8 cellular contexts compared by ENCODE assay signal in genomic region chr11:59135648-59136461, GRCh38. TPM values are rescaled to one million over a fixed set of nuclear protein-coding genes. Genes with fewer than 3 reads are reported as not detected.
DNase-seq lines count a peak whose midpoint lies in the region; TF ChIP-seq lines count a peak whose summit lies in the region.

No MANE protein-coding gene starts in this region.

- TF ChIP-seq EP300 in transverse colon (IDR thresholded peaks at IDR 0.05; ENCODE audit: low read depth), result no peak

- TF ChIP-seq CTCF in LNCAP (IDR thresholded peaks at IDR 0.05) (peak; percentile 98), transverse colon (IDR thresholded peaks at IDR 0.05) (peak; percentile 89 to 98 (median 98))

- no peak for TF ChIP-seq POLR2A in transverse colon (IDR thresholded peaks at IDR 0.05)

- H3K9me3 ChIP-seq in SK-N-MC (ENCODE audit: low read depth, low read length) (no peaks in the 10 kb centered on the region), transverse colon (peaks cover 0 to 5% of the 10 kb centered on the region in 2 donors)

- DNase-seq in G401 (ENCODE audit: low spot score) (peak; percentile 51), H4 (ENCODE audit: low spot score) (peak; percentile 78), SK-N-MC (ENCODE audit: low read depth, low spot score) (no peak), head of caudate nucleus (peak; percentile 59 to 93 (median 84)), pons (ENCODE audit: low spot score) (peak; percentile 62), transverse colon (peak; percentile 85)
- peak; percentile 90 for DNase-seq in activated naive CD4-positive, alpha-beta T cell treated with Interleukin-2 at 50 U/mL for 16 hours

- peak overlapping the region; percentile 41 for H3K9ac ChIP-seq in SK-N-MC (ENCODE audit: insufficient read length)

- 19% methylated on average over 20 of the region's 20 CpGs; no CpG with 5 or more reads in 1 of the 2 donors for WGBS in transverse colon (ENCODE audit: low coverage in 1 of 2), 2 donors

- intact Hi-C loops in head of caudate nucleus (cut with DNase I), result no loop called here
- intact Hi-C loops in transverse colon (cut with DNase I; ENCODE audit: low total_unique reads), result loop anchor here (5.0 kb wide), 1 partner anchor 84 kb away; no protein-coding TSS in a partner anchor

- H3K4me1 ChIP-seq in transverse colon, result peaks cover 0 to 6% (median 1%) of the 10 kb centered on the region in 4 donors

- peak overlapping the region; percentile 66 for H3K4me3 ChIP-seq in SK-N-MC
- peak overlapping the region in 1 of 4 donors; percentile 16 for H3K4me3 ChIP-seq in transverse colon

- in situ Hi-C loops in G401 (cut with HindIII; ENCODE audit: low sequenced_read_pairs), result no loop called here
- in situ Hi-C loops in transverse colon (cut with MboI; ENCODE audit: low pct_ligation_motif_present in 1 of 4, low pct_unique_long_range_greater_than_20kb in 1 of 4, low sequenced_read_pairs in 3 of 4), result no loop called here

- H3K27me3 ChIP-seq in transverse colon, result no peaks in the 10 kb centered on the region

- H3K27ac ChIP-seq in SK-N-MC (no peak overlapping the region), transverse colon (no peak overlapping the region)

- H3K36me3 ChIP-seq in SK-N-MC (ENCODE audit: insufficient read depth, low read length), result no peaks in the 10 kb centered on the region
- peaks cover 0 to 18% (median 0%) of the 10 kb centered on the region in 4 donors for H3K36me3 ChIP-seq in transverse colon

RNA-seq across cellular contexts. Expression of gene FAM111A, which starts 6.8 kb away (rescaled TPM):
- total RNA-seq in G401 (2014; rRNA removed; shearing (Covaris generic)), result 2.2 and 4.2 TPM in 2 replicates
- total RNA-seq in H4 (2014; rRNA removed; shearing (Covaris generic)), result 84.4 and 95.2 TPM in 2 replicates
- 10 to 100 TPM; 17.6 to 62.1 (median 26.2) TPM for total RNA-seq in transverse colon

RNA-seq across cellular contexts. Expression of gene FAM111B, which starts 28.8 kb away (rescaled TPM):
- not detected in 2 replicates for total RNA-seq in G401 (2014; rRNA removed; shearing (Covaris generic))
- 19.9 and 29.0 TPM in 2 replicates for total RNA-seq in H4 (2014; rRNA removed; shearing (Covaris generic))
- 1 to 10 TPM in 1 of 4 donors, under 1 TPM in 3; 0.37 to 1.7 (median 0.40) TPM for total RNA-seq in transverse colon

RNA-seq across cellular contexts. Expression of gene DTX4, which starts 36.1 kb away (rescaled TPM):
- 0.55 and 3.7 TPM in 2 replicates for total RNA-seq in G401 (2014; rRNA removed; shearing (Covaris generic))
- total RNA-seq in H4 (2014; rRNA removed; shearing (Covaris generic)), result 0.58 and 1.6 TPM in 2 replicates
- total RNA-seq in transverse colon, result 10 to 100 TPM; 61.3 to 95.3 (median 77.6) TPM

RNA-seq across cellular contexts. Expression of gene GLYATL1B, which starts 49.7 kb away (rescaled TPM):
- total RNA-seq in G401 (2014; rRNA removed; shearing (Covaris generic)), result not detected in 2 replicates
- total RNA-seq in H4 (2014; rRNA removed; shearing (Covaris generic)), result not detected in 2 replicates
- not detected for total RNA-seq in transverse colon

Comparison
In these comparisons a context has a peak if more than half of its experiments do, and no peak if none do; other contexts are left out.
1. RNA of gene DTX4, which starts 36.1 kb away (total RNA-seq): 61.3 to 95.3 TPM in transverse colon; 0.55 to 3.7 TPM in G401 and 0.58 to 1.6 TPM in H4; every median in the first group is over 10 times any median in the second.